Comparison of ENCODE assay signal across 16 cellular contexts in genomic region chr4:93827272-93827947, GRCh38. TPM values are rescaled to one million over a fixed set of nuclear protein-coding genes. Genes with fewer than 3 reads are reported as not detected.
DNase-seq lines count a peak whose midpoint lies in the region; ATAC-seq and TF ChIP-seq lines count a peak whose summit lies in the region.
"Had no signal": no experiment of that assay in that cellular context is flagged by ENCODE, and none has a peak within 500 bp of the region (broad histone marks: within the 10 kb centered on the region; RNA-seq: fewer than 3 reads in every experiment).

No MANE protein-coding gene starts in this region.

- H3F3A ChIP-seq in neural progenitor cell (ENCODE audit: low read depth), result peaks cover 36% of the 10 kb centered on the region

- H3K4me3 Mint-ChIP-seq in glutamatergic neuron (ENCODE audit: unreplicated experiment) (peak overlapping the region; percentile 89), neural progenitor cell (peak overlapping the region; percentile 90), T-helper 17 cell (no peak overlapping the region)
- no peak overlapping the region for H3K4me3 Mint-ChIP-seq in activated naive CD4-positive, alpha-beta T cell treated with anti-CD3 and anti-CD28 coated beads for 36 hours
- H3K4me3 Mint-ChIP-seq: activated naive CD4-positive, alpha-beta T cell treated with anti-CD3 and anti-CD28 coated beads, Interleukin-2, amount 10 ng/mL, durations not matched to agents 7 days and 5 days had no signal

- H3K4me1 Mint-ChIP-seq in glutamatergic neuron (ENCODE audit: low read depth, unreplicated experiment) (peaks cover 9% of the 10 kb centered on the region), neural progenitor cell (peaks cover 31% of the 10 kb centered on the region), T-helper 17 cell (peaks cover 13% of the 10 kb centered on the region)
- H3K4me1 Mint-ChIP-seq in activated naive CD4-positive, alpha-beta T cell treated with anti-CD3 and anti-CD28 coated beads for 36 hours (ENCODE audit: low read depth), result peaks cover 19% of the 10 kb centered on the region

- H3K27me3 Mint-ChIP-seq in glutamatergic neuron (ENCODE audit: unreplicated experiment), result peaks cover 29% of the 10 kb centered on the region
- peaks cover 81% of the 10 kb centered on the region for H3K27me3 Mint-ChIP-seq in neural progenitor cell (ENCODE audit: insufficient read depth, low read depth)
- H3K27me3 Mint-ChIP-seq in activated naive CD4-positive, alpha-beta T cell treated with anti-CD3 and anti-CD28 coated beads for 36 hours (ENCODE audit: low read depth), result peaks cover 66% of the 10 kb centered on the region
- peaks cover 65% of the 10 kb centered on the region for H3K27me3 Mint-ChIP-seq in T-helper 17 cell

- H3K79me2 ChIP-seq in neural progenitor cell (ENCODE audit: low read depth), result no peaks in the 10 kb centered on the region

- no peak for ATAC-seq in T-helper 17 cell

- peaks cover 94% of the 10 kb centered on the region for H3K27me3 ChIP-seq in neural progenitor cell

- peak; percentile 10 for DNase-seq in GM03348 (ENCODE audit: low spot score)
- peak; percentile 1 for DNase-seq in NCI-H2171 (lab: John Stamatoyannopoulos, UW)
- DNase-seq in glutamatergic neuron, result peak; percentile 20
- peak; percentile 81 for DNase-seq in neural progenitor cell (ENCODE audit: low spot score)
- no peak for DNase-seq in COR-L47 (lab: John Stamatoyannopoulos, UW)
- DNase-seq in activated naive CD4-positive, alpha-beta T cell treated with anti-CD3 and anti-CD28 coated beads for 36 hours, result no peak
- no peak for DNase-seq in GOT3 (lab: John Stamatoyannopoulos, UW)
- no peak for DNase-seq in T-helper 17 cell
- DNase-seq: activated CD4-positive, alpha-beta T cell treated with anti-CD3 and anti-CD28 coated beads, Interleukin-2, amount 10 ng/mL, durations not matched to agents 24 days and 14 days; activated naive CD4-positive, alpha-beta T cell treated with anti-CD3 and anti-CD28 coated beads, Interleukin-2, amount 10 ng/mL, durations not matched to agents 7 days and 5 days; NCI-H526 treated with DMSO at 0.1 percent for 48 hours; spleen had no signal

- no peak overlapping the region for H3K9ac ChIP-seq in neural progenitor cell

- no peak overlapping the region for H3K27ac Mint-ChIP-seq in glutamatergic neuron (ENCODE audit: unreplicated experiment)
- H3K27ac Mint-ChIP-seq in neural progenitor cell, result no peak overlapping the region
- H3K27ac Mint-ChIP-seq in activated naive CD4-positive, alpha-beta T cell treated with anti-CD3 and anti-CD28 coated beads for 36 hours, result no peak overlapping the region
- H3K27ac Mint-ChIP-seq in T-helper 17 cell, result no peak overlapping the region
- H3K27ac Mint-ChIP-seq: activated naive CD4-positive, alpha-beta T cell treated with anti-CD3 and anti-CD28 coated beads, Interleukin-2, amount 10 ng/mL, durations not matched to agents 7 days and 5 days; dendritic cell treated with granulocyte-macrophage colony-stimulating factor and Interleukin-4, amounts not matched to agents 40 ng/mL and 50 ng/mL, for 4 days had no signal

- CTCF ChIA-PET in activated naive CD4-positive, alpha-beta T cell treated with anti-CD3 and anti-CD28 coated beads for 36 hours (lab: Charles Lee), result no interaction called here

- H3K9me3 ChIP-seq in neural progenitor cell (ENCODE audit: low read depth), result no peaks in the 10 kb centered on the region
- no peaks in the 10 kb centered on the region for H3K9me3 ChIP-seq in T-helper 17 cell (ENCODE audit: control insufficient read depth, low read length, poor library complexity, severe bottlenecking)
- H3K9me3 ChIP-seq: spleen had no signal

- H3K4me3 ChIP-seq in neural progenitor cell, result peak overlapping the region; percentile 54

- intact Hi-C loops in activated naive CD4-positive, alpha-beta T cell treated with anti-CD3 and anti-CD28 coated beads for 36 hours (cut with micrococcal nuclease), result no loop called here

- H3K4me1 ChIP-seq in neural progenitor cell, result peaks cover 23% of the 10 kb centered on the region

- H3K9me3 Mint-ChIP-seq in glutamatergic neuron (ENCODE audit: unreplicated experiment), result peaks cover 13% of the 10 kb centered on the region
- H3K9me3 Mint-ChIP-seq in neural progenitor cell, result no peaks in the 10 kb centered on the region
- H3K9me3 Mint-ChIP-seq in activated naive CD4-positive, alpha-beta T cell treated with anti-CD3 and anti-CD28 coated beads for 36 hours, result no peaks in the 10 kb centered on the region
- H3K9me3 Mint-ChIP-seq: activated naive CD4-positive, alpha-beta T cell treated with anti-CD3 and anti-CD28 coated beads, Interleukin-2, amount 10 ng/mL, durations not matched to agents 7 days and 5 days; dendritic cell treated with granulocyte-macrophage colony-stimulating factor and Interleukin-4, amounts not matched to agents 40 ng/mL and 50 ng/mL, for 4 days had no signal

- H3K36me3 ChIP-seq in neural progenitor cell, result no peaks in the 10 kb centered on the region
- H3K36me3 ChIP-seq: spleen had no signal

- peaks cover 51% of the 10 kb centered on the region for H4K20me1 ChIP-seq in neural progenitor cell (ENCODE audit: low read depth)

- H3K36me3 Mint-ChIP-seq in glutamatergic neuron (ENCODE audit: unreplicated experiment) (peaks cover 5% of the 10 kb centered on the region), neural progenitor cell (no peaks in the 10 kb centered on the region), T-helper 17 cell (ENCODE audit: low read depth) (peaks cover 2% of the 10 kb centered on the region)
- peaks cover 1% of the 10 kb centered on the region for H3K36me3 Mint-ChIP-seq in activated naive CD4-positive, alpha-beta T cell treated with anti-CD3 and anti-CD28 coated beads for 36 hours (ENCODE audit: low read depth)

- no peak overlapping the region for H3K27ac ChIP-seq in neural progenitor cell
- H3K27ac ChIP-seq: spleen had no signal

- peak overlapping the region; percentile 17 for H2AFZ ChIP-seq in neural progenitor cell (replicated peaks)

- TF ChIP-seq CTCF in glutamatergic neuron (IDR thresholded peaks at IDR 0.05; ENCODE audit: partially characterized antibody, unreplicated experiment), result no peak
- TF ChIP-seq CTCF in neural progenitor cell (IDR thresholded peaks at IDR 0.05), result no peak

- peak overlapping the region; percentile 95 for H3K4me2 ChIP-seq in neural progenitor cell

RNA-seq across cellular contexts. Expression of gene ATOH1, which starts 1.1 kb away (rescaled TPM):
- total RNA-seq in glutamatergic neuron (ENCODE audit: unreplicated experiment) (not detected), neural progenitor cell (ENCODE audit: low replicate concordance) (0.06 TPM in 1 of 2 replicates, not detected in the other), T-helper 17 cell (not detected)
- not detected for total RNA-seq in activated naive CD4-positive, alpha-beta T cell treated with anti-CD3 and anti-CD28 coated beads for 36 hours
- total RNA-seq: activated CD4-positive, alpha-beta T cell treated with anti-CD3 and anti-CD28 coated beads, Interleukin-2, amount 10 ng/mL, durations not matched to agents 24 days and 14 days; glomerular endothelial cell; M059J; mucosa of gallbladder; spleen had no signal

Comparison
In these comparisons a context has a peak if more than half of its experiments do, and no peak if none do; other contexts are left out.
1. DNase-seq: peak in GM03348 (single experiment), NCI-H2171 (single experiment), glutamatergic neuron (single experiment) and neural progenitor cell (single experiment); none in COR-L47 (single experiment), activated naive CD4-positive, alpha-beta T cell treated with anti-CD3 and anti-CD28 coated beads for 36 hours (single experiment), GOT3 (single experiment) and T-helper 17 cell (0 of 3).
2. H3K4me3 Mint-ChIP-seq: peak in glutamatergic neuron (single experiment) and neural progenitor cell (single experiment); none in activated naive CD4-positive, alpha-beta T cell treated with anti-CD3 and anti-CD28 coated beads for 36 hours (single experiment) and T-helper 17 cell (single experiment).